ENCODE assay signal across 13 cellular contexts in genomic region chr16:48276102-48276501, GRCh38. TPM values are rescaled to one million over a fixed set of nuclear protein-coding genes. Genes with fewer than 3 reads are reported as not detected.
DNase-seq lines count a peak whose midpoint lies in the region; ATAC-seq and TF ChIP-seq lines count a peak whose summit lies in the region.
"Had no signal": no experiment of that assay in that cellular context is flagged by ENCODE, and none has a peak within 500 bp of the region (broad histone marks: within the 10 kb centered on the region; RNA-seq: fewer than 3 reads in every experiment).

No MANE protein-coding gene starts in this region.

- peaks cover 36% of the 10 kb centered on the region for H3K4me1 Mint-ChIP-seq in GM23338
- H3K4me1 Mint-ChIP-seq in glutamatergic neuron (ENCODE audit: low read depth, unreplicated experiment), result peaks cover 3% of the 10 kb centered on the region
- H3K4me1 Mint-ChIP-seq: activated CD4-positive, alpha-beta memory T cell treated with anti-CD3 and anti-CD28 coated beads, Interleukin-2, amount 10 ng/mL, durations not matched to agents 7 days and 5 days; B cell had no signal

- H3K27me3 Mint-ChIP-seq in GM23338 (ENCODE audit: insufficient read depth, low read depth, poor library complexity) (peaks cover 2% of the 10 kb centered on the region), glutamatergic neuron (ENCODE audit: unreplicated experiment) (peaks cover 2% of the 10 kb centered on the region)
- H3K27me3 Mint-ChIP-seq: activated CD4-positive, alpha-beta memory T cell treated with anti-CD3 and anti-CD28 coated beads, Interleukin-2, amount 10 ng/mL, durations not matched to agents 7 days and 5 days; activated naive CD8-positive, alpha-beta T cell treated with anti-CD3 and anti-CD28 coated beads, Interleukin-2, amount 10 ng/mL, durations not matched to agents 7 days and 5 days; B cell had no signal

- H3K9ac ChIP-seq in rectal smooth muscle tissue (ENCODE audit: low read length), result no peak overlapping the region

- H3K27me3 ChIP-seq in GM23338 (ENCODE audit: insufficient read depth), result no peaks in the 10 kb centered on the region
- H3K27me3 ChIP-seq in hepatocyte, result no peaks in the 10 kb centered on the region
- no peaks in the 10 kb centered on the region for H3K27me3 ChIP-seq in rectal smooth muscle tissue (ENCODE audit: control insufficient read depth, insufficient read depth, low read length)

- H3K4me1 ChIP-seq in GM23338 (ENCODE audit: insufficient read depth) (peaks cover 38% of the 10 kb centered on the region), hepatocyte (ENCODE audit: insufficient read depth) (peaks cover 11% of the 10 kb centered on the region), rectal smooth muscle tissue (ENCODE audit: control insufficient read depth, insufficient read depth, low read length) (peaks cover 5% of the 10 kb centered on the region)

- H4K20me1 ChIP-seq in GM23338 (replicated peaks; ENCODE audit: insufficient read depth) (no peaks in the 10 kb centered on the region), hepatocyte (ENCODE audit: insufficient read depth, poor library complexity, severe bottlenecking) (no peaks in the 10 kb centered on the region)

- DNase-seq in GM23338 (ENCODE audit: low spot score), result no peak
- DNase-seq in astrocyte of the hippocampus (ENCODE audit: low read depth, low spot score), result peak; percentile 75
- peak; percentile 58 for DNase-seq in hepatocyte (ENCODE audit: low spot score)
- no peak for DNase-seq in activated T-cell treated with anti-CD3 and anti-CD28 coated beads, Interleukin-2, amount 50 U/mL, for 48 hours
- DNase-seq in GM19238 (ENCODE audit: insufficient read length, low spot score), result no peak
- DNase-seq in glutamatergic neuron, result no peak
- DNase-seq: activated CD4-positive, alpha-beta memory T cell treated with anti-CD3 and anti-CD28 coated beads, Interleukin-2, amount 10 ng/mL, durations not matched to agents 7 days and 5 days; activated naive CD8-positive, alpha-beta T cell treated with anti-CD3 and anti-CD28 coated beads, Interleukin-2, amount 10 ng/mL, durations not matched to agents 7 days and 5 days; NCI-H1105 treated with DMSO at 0.1 percent for 48 hours had no signal

- peak overlapping the region; percentile 72 for H3K27ac Mint-ChIP-seq in GM23338
- H3K27ac Mint-ChIP-seq in glutamatergic neuron (ENCODE audit: unreplicated experiment), result no peak overlapping the region
- H3K27ac Mint-ChIP-seq: activated CD4-positive, alpha-beta memory T cell treated with anti-CD3 and anti-CD28 coated beads, Interleukin-2, amount 10 ng/mL, durations not matched to agents 7 days and 5 days; activated naive CD8-positive, alpha-beta T cell treated with anti-CD3 and anti-CD28 coated beads, Interleukin-2, amount 10 ng/mL, durations not matched to agents 7 days and 5 days; B cell; T-helper 1 cell treated with Interleukin-12 subunit alpha and Interleukin-12 subunit beta and Interleukin-4 antibody, amounts not matched to agents 30 μg/mL and 1 μg/mL, for 36 hours had no signal

- no peak overlapping the region for H2AFZ ChIP-seq in GM23338
- no peak overlapping the region for H2AFZ ChIP-seq in hepatocyte

- TF ChIP-seq CTCF in GM23338 (conservative IDR thresholded peaks at IDR 0.05; ENCODE audit: low read depth in 2 of 2), result no peak
- no peak for TF ChIP-seq CTCF in hepatocyte (IDR thresholded peaks at IDR 0.05; ENCODE audit: poor library complexity)
- no peak for TF ChIP-seq CTCF in glutamatergic neuron (IDR thresholded peaks at IDR 0.05; ENCODE audit: partially characterized antibody, unreplicated experiment)

- H3K27ac ChIP-seq in GM23338 (ENCODE audit: low read depth) (0 out of 2 replicates have a peak overlapping the region, but pooled peaks have one; percentile 1), hepatocyte (peak overlapping the region; percentile 77), rectal smooth muscle tissue (ENCODE audit: low read depth, low read length) (peak overlapping the region; percentile 1)

- WGBS in hepatocyte (ENCODE audit: low lambda C conversion rate, missing lambda C conversion rate), result 58% methylated on average over 4 of the region's 4 CpGs

- no peak overlapping the region for H3K4me3 ChIP-seq in GM23338
- H3K4me3 ChIP-seq in hepatocyte, result no peak overlapping the region
- no peak overlapping the region for H3K4me3 ChIP-seq in rectal smooth muscle tissue (ENCODE audit: low read length)

- H3K9me3 ChIP-seq in hepatocyte (ENCODE audit: low read depth), result no peaks in the 10 kb centered on the region

- ATAC-seq in GM23338 (no peak), GM19395 (IDR thresholded peaks at IDR 0.05; ENCODE audit: unreplicated experiment) (no peak)

- H3K79me2 ChIP-seq in GM23338 (replicated peaks; ENCODE audit: insufficient read depth) (no peaks in the 10 kb centered on the region), hepatocyte (peaks cover 29% of the 10 kb centered on the region)

- no peaks in the 10 kb centered on the region for H3K9me3 Mint-ChIP-seq in GM23338
- H3K9me3 Mint-ChIP-seq in glutamatergic neuron (ENCODE audit: unreplicated experiment), result no peaks in the 10 kb centered on the region
- H3K9me3 Mint-ChIP-seq: activated CD4-positive, alpha-beta memory T cell treated with anti-CD3 and anti-CD28 coated beads, Interleukin-2, amount 10 ng/mL, durations not matched to agents 7 days and 5 days; activated naive CD8-positive, alpha-beta T cell treated with anti-CD3 and anti-CD28 coated beads, Interleukin-2, amount 10 ng/mL, durations not matched to agents 7 days and 5 days; T-helper 1 cell treated with Interleukin-12 subunit alpha and Interleukin-12 subunit beta and Interleukin-4 antibody, amounts not matched to agents 30 μg/mL and 1 μg/mL, for 36 hours had no signal

- H3K4me3 Mint-ChIP-seq in GM23338, result no peak overlapping the region
- no peak overlapping the region for H3K4me3 Mint-ChIP-seq in glutamatergic neuron (ENCODE audit: unreplicated experiment)
- H3K4me3 Mint-ChIP-seq: activated CD4-positive, alpha-beta memory T cell treated with anti-CD3 and anti-CD28 coated beads, Interleukin-2, amount 10 ng/mL, durations not matched to agents 7 days and 5 days; activated naive CD8-positive, alpha-beta T cell treated with anti-CD3 and anti-CD28 coated beads, Interleukin-2, amount 10 ng/mL, durations not matched to agents 7 days and 5 days; B cell; T-helper 1 cell treated with Interleukin-12 subunit alpha and Interleukin-12 subunit beta and Interleukin-4 antibody, amounts not matched to agents 30 μg/mL and 1 μg/mL, for 36 hours had no signal

- no peaks in the 10 kb centered on the region for H3K9me2 ChIP-seq in GM23338 (ENCODE audit: insufficient read depth)
- no peaks in the 10 kb centered on the region for H3K9me2 ChIP-seq in hepatocyte (replicated peaks; ENCODE audit: insufficient read depth)

- no peaks in the 10 kb centered on the region for H3F3A ChIP-seq in GM23338 (replicated peaks; ENCODE audit: low read depth)

- no peaks in the 10 kb centered on the region for H3K36me3 ChIP-seq in GM23338 (ENCODE audit: insufficient read depth)
- no peaks in the 10 kb centered on the region for H3K36me3 ChIP-seq in hepatocyte (replicated peaks; ENCODE audit: insufficient read depth, low read depth)
- peaks cover 3% of the 10 kb centered on the region for H3K36me3 ChIP-seq in rectal smooth muscle tissue (ENCODE audit: control insufficient read depth, insufficient read depth, low read length)

- H3K4me2 ChIP-seq in GM23338 (0 out of 2 replicates have a peak overlapping the region, but pooled peaks have one; percentile 6), hepatocyte (peak overlapping the region; percentile 33)

- H3K36me3 Mint-ChIP-seq in GM23338 (ENCODE audit: low read depth), result 0 out of 3 replicates have a peak, but pooled peaks cover 2% of the 10 kb centered on the region
- H3K36me3 Mint-ChIP-seq in glutamatergic neuron (ENCODE audit: unreplicated experiment), result no peaks in the 10 kb centered on the region

TF ChIP-seq in GM23338, 12 proteins besides CTCF, POLR2A, EP300 and RAD21 (continues in another document):
- TF ChIP-seq EZH2 (IDR thresholded peaks at IDR 0.05; ENCODE audit: low read depth, unreplicated experiment) (no peak), REST (IDR thresholded peaks at IDR 0.05; ENCODE audit: unreplicated experiment) (no peak), CREB1 (CRISPR knock-in tag; IDR thresholded peaks at IDR 0.05; ENCODE audit: low read depth) (no peak), ZNF114 (CRISPR knock-in tag; IDR thresholded peaks at IDR 0.05) (no peak), JUNB (IDR thresholded peaks at IDR 0.05; ENCODE audit: unreplicated experiment) (no peak), ZNF331 (CRISPR knock-in tag; IDR thresholded peaks at IDR 0.05; ENCODE audit: low read depth) (no peak)

RNA-seq across cellular contexts. Expression of gene ABCC11, which starts 28.8 kb away (rescaled TPM):
- total RNA-seq in GM23338 (2014; rRNA removed; shearing (Covaris generic)), result 0.12 TPM in 1 of 2 replicates, not detected in the other
- polyA plus RNA-seq in GM23338 (2016; fragmentation: Nextera tagmentation; extraction: Ambion mirVana), result 0.10 TPM in 1 of 2 replicates, not detected in the other
- 0.88 and 2.0 TPM in 2 replicates for total RNA-seq in hepatocyte
- 0.27 and 0.50 TPM in 2 replicates for polyA plus RNA-seq in hepatocyte
- total RNA-seq in glutamatergic neuron (ENCODE audit: unreplicated experiment), result not detected
- total RNA-seq: B cell had no signal

RNA-seq across cellular contexts. Expression of gene LONP2, which starts 32.0 kb away (rescaled TPM):
- total RNA-seq in GM23338 (2014; rRNA removed; shearing (Covaris generic)), result 23.3 and 25.2 TPM in 2 replicates
- polyA plus RNA-seq in GM23338 (2016; fragmentation: Nextera tagmentation; extraction: Ambion mirVana), result 8.7 and 12.4 TPM in 2 replicates
- 56.8 and 67.6 TPM in 2 replicates for total RNA-seq in hepatocyte
- 30.1 and 34.9 TPM in 2 replicates for polyA plus RNA-seq in hepatocyte
- 57.3 TPM for total RNA-seq in glutamatergic neuron (ENCODE audit: unreplicated experiment)

Comparison
In these comparisons a context has a peak if more than half of its experiments do, and no peak if none do; other contexts are left out.
1. DNase-seq: peak in astrocyte of the hippocampus (single experiment) and hepatocyte (single experiment); none in GM23338 (single experiment), activated T-cell treated with anti-CD3 and anti-CD28 coated beads, Interleukin-2, amount 50 U/mL, for 48 hours (0 of 2), GM19238 (single experiment) and glutamatergic neuron (single experiment).
2. H3K27ac ChIP-seq: peak in every context shown above with its lines; median percentile 77 in hepatocyte; 1 in GM23338; 1 in rectal smooth muscle tissue.